In the genomic region with DNA sequence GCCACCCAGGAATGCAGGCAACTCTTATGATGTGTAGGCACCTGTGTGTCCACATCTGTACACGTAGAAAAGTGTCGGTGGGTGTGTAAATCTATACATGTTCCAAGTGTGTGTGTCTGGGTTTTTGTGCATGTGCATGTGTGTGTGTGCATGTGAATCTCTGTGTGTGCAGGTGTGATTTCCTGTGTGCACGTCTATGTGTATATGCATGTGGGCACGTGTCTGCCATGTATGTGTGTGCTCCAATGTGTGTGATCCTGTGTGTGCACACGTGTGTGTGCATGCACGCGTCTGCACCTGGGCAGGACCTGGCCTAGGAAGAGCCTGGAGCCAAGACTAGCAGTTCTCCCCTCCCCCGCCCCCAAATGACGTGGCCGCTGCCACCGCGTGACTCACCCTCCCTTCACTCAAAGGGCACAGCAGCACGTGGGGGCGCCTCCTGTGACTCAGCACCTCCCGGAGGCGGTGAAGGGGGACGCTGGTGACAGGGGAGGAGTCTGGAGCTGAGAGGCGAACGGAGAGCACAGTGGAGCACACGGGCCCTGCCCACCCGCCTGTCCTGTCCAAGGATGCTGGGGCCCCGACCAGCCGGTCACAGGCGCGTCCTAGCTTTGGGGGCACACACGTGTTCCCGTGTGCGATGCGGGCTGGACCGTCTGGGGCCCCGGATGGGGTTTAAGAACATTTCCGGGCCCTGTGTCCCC, we compare ENCODE assay signal across 8 cellular contexts. TPM values are rescaled to one million over a fixed set of nuclear protein-coding genes. Genes with fewer than 3 reads are reported as not detected.
DNase-seq lines count a peak whose midpoint lies in the region; ATAC-seq and TF ChIP-seq lines count a peak whose summit lies in the region.

No MANE protein-coding gene starts in this region.

- H3K27me3 ChIP-seq in PC-9 (ENCODE audit: insufficient read depth, low read depth) (no peaks in the 10 kb centered on the region), esophagus muscularis mucosa (no peaks in the 10 kb centered on the region), mucosa of stomach (ENCODE audit: control insufficient read depth, insufficient read depth, low read length) (no peaks in the 10 kb centered on the region)

- TF ChIP-seq POLR2A in esophagus muscularis mucosa (IDR thresholded peaks at IDR 0.05; ENCODE audit: low read depth) = peak; percentile 88

- peaks cover 14% of the 10 kb centered on the region; the same call in 1 of the 2 replicates for H4K20me1 ChIP-seq in PC-9 (ENCODE audit: insufficient read depth)

- H3K9me3 ChIP-seq in PC-9 (ENCODE audit: insufficient read depth, low read depth) (no peaks in the 10 kb centered on the region; the same call in 1 of the 2 replicates), esophagus muscularis mucosa (no peaks in the 10 kb centered on the region), mucosa of stomach (ENCODE audit: control insufficient read depth, low read length) (no peaks in the 10 kb centered on the region)

- TF ChIP-seq EP300 in esophagus muscularis mucosa (IDR thresholded peaks at IDR 0.05) = peak; percentile 29

- CTCF ChIA-PET in PC-9 (lab: Charles Lee) = interaction anchor here (0.6 kb wide), 1 partner anchor 19 kb away, joined by 4 read pairs; no protein-coding TSS in a partner anchor

- H3F3A ChIP-seq in PC-9 (ENCODE audit: insufficient read depth, low read depth) = peaks cover 37% of the 10 kb centered on the region; the same call in 1 of the 2 replicates

- H3K9me3 Mint-ChIP-seq in CD14-positive monocyte = no peaks in the 10 kb centered on the region
- no peaks in the 10 kb centered on the region for H3K9me3 Mint-ChIP-seq in activated T-cell treated with anti-CD3 and anti-CD28 coated beads, Interleukin-2, amount 50 U/mL, for 24 hours

- peak overlapping the region; percentile 87 to 96 (median 93) for H3K27ac Mint-ChIP-seq in CD14-positive monocyte
- peak overlapping the region; percentile 97 for H3K27ac Mint-ChIP-seq in activated T-cell treated with anti-CD3 and anti-CD28 coated beads, Interleukin-2, amount 50 U/mL, for 24 hours

- TF ChIP-seq CTCF in CD14-positive monocyte (IDR thresholded peaks at IDR 0.05) (no peak), PC-9 (conservative IDR thresholded peaks at IDR 0.05) (no peak), esophagus muscularis mucosa (IDR thresholded peaks at IDR 0.05) (no peak)

- no peaks in the 10 kb centered on the region for H3K79me2 ChIP-seq in PC-9 (ENCODE audit: low read depth)

- peak overlapping the region; percentile 80 to 85 for H3K4me3 Mint-ChIP-seq in CD14-positive monocyte
- H3K4me3 Mint-ChIP-seq in activated T-cell treated with anti-CD3 and anti-CD28 coated beads, Interleukin-2, amount 50 U/mL, for 24 hours = no peak overlapping the region

- POLR2A ChIA-PET in PC-9 (lab: Charles Lee; ENCODE audit: unreplicated experiment) = interaction anchor here (0.7 to 0.9 kb wide), 3 partner anchors 8 to 40 kb away, joined by 3 to 10 read pairs (median 5); no protein-coding TSS in a partner anchor

- H3K4me2 ChIP-seq in PC-9 = peak overlapping the region; percentile 75

- H3K4me3 ChIP-seq in PC-9 (peak overlapping the region; percentile 56), esophagus muscularis mucosa (peak overlapping the region; percentile 61 to 69 (median 64)), mucosa of stomach (ENCODE audit: low read length) (no peak overlapping the region)

- H3K4me1 ChIP-seq in PC-9 (replicated peaks; ENCODE audit: insufficient read depth) (peaks cover 13% of the 10 kb centered on the region), esophagus muscularis mucosa (peaks cover 58 to 73% (median 61%) of the 10 kb centered on the region in 4 donors), mucosa of stomach (ENCODE audit: control insufficient read depth, insufficient read depth, low read length) (peaks cover 52% of the 10 kb centered on the region)

- no peaks in the 10 kb centered on the region for H3K36me3 ChIP-seq in PC-9 (ENCODE audit: low read depth)
- no peaks in the 10 kb centered on the region for H3K36me3 ChIP-seq in esophagus muscularis mucosa
- no peaks in the 10 kb centered on the region for H3K36me3 ChIP-seq in mucosa of stomach (ENCODE audit: control insufficient read depth, insufficient read depth, low read length)

- intact Hi-C loops in CD14-positive monocyte (cut with micrococcal nuclease) = loop anchor here in 1 of 2 donors (2.0 kb wide), 1 partner anchor 36 kb away; no protein-coding TSS in a partner anchor
- intact Hi-C loops in PC-9 (cut with micrococcal nuclease; ENCODE audit: unreplicated experiment) = loop anchor here (2.0 kb wide), 1 partner anchor 40 kb away; no protein-coding TSS in a partner anchor
- intact Hi-C loops in esophagus muscularis mucosa (cut with DNase I) = loop anchor here (5.0 kb wide), 1 partner anchor 38 kb away; no protein-coding TSS in a partner anchor

- peaks cover 0 to 9% (median 2%) of the 10 kb centered on the region in 3 donors for H3K27me3 Mint-ChIP-seq in CD14-positive monocyte (ENCODE audit: low read depth in 3 of 3)
- no peaks in the 10 kb centered on the region for H3K27me3 Mint-ChIP-seq in activated T-cell treated with anti-CD3 and anti-CD28 coated beads, Interleukin-2, amount 50 U/mL, for 24 hours

- 15% methylated on average over 12 of the region's 32 CpGs for WGBS in esophagus muscularis mucosa

- peak; percentile 99 for DNase-seq in CD14-positive monocyte (ENCODE audit: low spot score)
- peak; percentile 97 to 99 for DNase-seq in PC-9
- peak; percentile 95 for DNase-seq in activated T-cell treated with anti-CD3 and anti-CD28 coated beads, Interleukin-2, amount 50 U/mL, for 24 hours
- DNase-seq in esophagus muscularis mucosa (ENCODE audit: extremely low spot score) = peak; percentile 99
- DNase-seq in stimulated activated CD8-positive, alpha-beta memory T cell treated with anti-CD3 and anti-CD28 coated beads, Interleukin-4, amount 100 ng/mL, for 4 hours (ENCODE audit: low read depth in 2 of 2, low spot score in 1 of 2) = peak; percentile 91 to 97

- ATAC-seq in GM19324 (IDR thresholded peaks at IDR 0.05; ENCODE audit: low FRiP score, unreplicated experiment) (peak; percentile 60), HG03521 (IDR thresholded peaks at IDR 0.05; ENCODE audit: unreplicated experiment) (peak; percentile 53)

- H3K9ac ChIP-seq in mucosa of stomach (ENCODE audit: low read length) = peak overlapping the region; percentile 32

- BruUV-seq in PC-9 (replicated peaks; lab: Mats Ljungman, UMichigan) = TSS peak; percentile 79

- H3K9me2 ChIP-seq in PC-9 (ENCODE audit: insufficient read depth) = no peaks in the 10 kb centered on the region

- H3K4me1 Mint-ChIP-seq in CD14-positive monocyte = peaks cover 43% of the 10 kb centered on the region
- peaks cover 43% of the 10 kb centered on the region for H3K4me1 Mint-ChIP-seq in activated T-cell treated with anti-CD3 and anti-CD28 coated beads, Interleukin-2, amount 50 U/mL, for 24 hours (ENCODE audit: low read depth)

- H3K27ac ChIP-seq in PC-9 = peak overlapping the region; percentile 67
- peak overlapping the region; percentile 88 to 98 (median 95) for H3K27ac ChIP-seq in esophagus muscularis mucosa (replicated peaks in 1 of 4)

- H2AFZ ChIP-seq in PC-9 = peak overlapping the region; percentile 79

- H3K36me3 Mint-ChIP-seq in CD14-positive monocyte = peaks cover 0 to 6% of the 10 kb centered on the region in 2 donors
- H3K36me3 Mint-ChIP-seq in activated T-cell treated with anti-CD3 and anti-CD28 coated beads, Interleukin-2, amount 50 U/mL, for 24 hours (ENCODE audit: low read depth) = peaks cover 5% of the 10 kb centered on the region

RNA-seq across cellular contexts. Expression of gene PIM3, which starts 10.1 kb away (rescaled TPM):
- 10 to 100 TPM; 38.8 to 40.4 TPM for polyA plus RNA-seq in CD14-positive monocyte
- total RNA-seq in PC-9 (2021) = 67.0 and 84.8 TPM in 2 replicates
- total RNA-seq in esophagus muscularis mucosa = 100 to 1,000 TPM in 1 of 4 donors, 10 to 100 TPM in 3; 36.1 to 106 (median 56.5) TPM

RNA-seq across cellular contexts. Expression of gene IL17REL, which starts 41.9 kb away (rescaled TPM):
- not detected for polyA plus RNA-seq in CD14-positive monocyte
- not detected in 2 replicates for total RNA-seq in PC-9 (2021)
- total RNA-seq in esophagus muscularis mucosa = not detected

RNA-seq across cellular contexts. Expression of gene CRELD2, which starts 52.2 kb away (rescaled TPM):
- 10 to 100 TPM; 20.3 to 27.6 TPM for polyA plus RNA-seq in CD14-positive monocyte
- total RNA-seq in PC-9 (2021) (30.7 and 34.1 TPM in 2 replicates), esophagus muscularis mucosa (10 to 100 TPM; 32.0 to 38.2 (median 34.2) TPM)

RNA-seq across cellular contexts. Expression of gene ALG12, which starts 52.4 kb away (rescaled TPM):
- 1 to 10 TPM; 7.2 to 9.5 TPM for polyA plus RNA-seq in CD14-positive monocyte
- total RNA-seq in PC-9 (2021) (16.8 and 19.2 TPM in 2 replicates), esophagus muscularis mucosa (10 to 100 TPM; 17.7 to 28.0 (median 23.8) TPM)
